12 cellular contexts compared by ENCODE assay signal in genomic region chr11:6609502-6610015, GRCh38. TPM values are rescaled to one million over a fixed set of nuclear protein-coding genes. Genes with fewer than 3 reads are reported as not detected.
DNase-seq lines count a peak whose midpoint lies in the region; ATAC-seq and TF ChIP-seq lines count a peak whose summit lies in the region.
"Had no signal": no experiment of that assay in that cellular context is flagged by ENCODE, and none has a peak within 500 bp of the region (broad histone marks: within the 10 kb centered on the region; RNA-seq: fewer than 3 reads in every experiment).

No MANE protein-coding gene starts in this region.

- no peak for ATAC-seq in T-cell (replicated peaks in 1 of 4)
- no peak for ATAC-seq in left colon

- H3K4me1 Mint-ChIP-seq in Calu3 (ENCODE audit: low read depth, unreplicated experiment) = peaks cover 24% of the 10 kb centered on the region
- H3K4me1 Mint-ChIP-seq in T-cell = peaks cover 20 to 44% (median 33%) of the 10 kb centered on the region in 3 donors
- H3K4me1 Mint-ChIP-seq in endothelial cell (ENCODE audit: unreplicated experiment) = peaks cover 41% of the 10 kb centered on the region

- in situ Hi-C loops in GM13976 (cut with MboI; ENCODE audit: low sequenced_read_pairs, unreplicated experiment) = no loop called here

- intact Hi-C loops in Calu3 (cut with micrococcal nuclease; ENCODE audit: unreplicated experiment) = loop anchor here (10.0 kb wide), 1 partner anchor 125 kb away; the partner anchor contains the start of genes ARFIP2 and TIMM10B
- intact Hi-C loops in prostate gland (cut with DNase I) = loop anchor here (5.0 kb wide), 1 partner anchor 73 kb away; the partner anchor contains the start of gene MRPL17
- intact Hi-C loops in left colon (cut with DNase I, micrococcal nuclease) = loop anchor here in 1 of 2 donors (10.0 kb wide), 1 partner anchor 225 kb away; no protein-coding TSS in a partner anchor

- H3K36me3 Mint-ChIP-seq in Calu3 (ENCODE audit: insufficient read depth, unreplicated experiment) (peaks cover 11% of the 10 kb centered on the region), T-cell (peaks cover 31% of the 10 kb centered on the region), endothelial cell (ENCODE audit: low read depth, unreplicated experiment) (peaks cover 48% of the 10 kb centered on the region)

- TF ChIP-seq POLR2A in prostate gland (IDR thresholded peaks at IDR 0.05) = no peak

- no peak overlapping the region for H3K4me3 ChIP-seq in prostate gland
- H3K4me3 ChIP-seq: tibial nerve had no signal

- peak overlapping the region; percentile 81 for H3K27ac Mint-ChIP-seq in Calu3 (ENCODE audit: unreplicated experiment)
- H3K27ac Mint-ChIP-seq in T-cell = peak overlapping the region; percentile 74 to 89
- peak overlapping the region; percentile 82 for H3K27ac Mint-ChIP-seq in endothelial cell (ENCODE audit: unreplicated experiment)

- POLR2A ChIA-PET in T-cell (lab: Charles Lee) = no interaction called here

- no peaks in the 10 kb centered on the region for H3K27me3 Mint-ChIP-seq in Calu3 (ENCODE audit: unreplicated experiment)
- H3K27me3 Mint-ChIP-seq in T-cell = no peaks in the 10 kb centered on the region
- H3K27me3 Mint-ChIP-seq in endothelial cell (ENCODE audit: unreplicated experiment) = peaks cover 10% of the 10 kb centered on the region
- H3K27me3 Mint-ChIP-seq: central memory CD8-positive, alpha-beta T cell had no signal

- TF ChIP-seq CTCF in Calu3 (IDR thresholded peaks at IDR 0.05; ENCODE audit: unreplicated experiment) (no peak), endothelial cell (IDR thresholded peaks at IDR 0.05; ENCODE audit: unreplicated experiment) (no peak), prostate gland (IDR thresholded peaks at IDR 0.05) (no peak), GM13976 (IDR thresholded peaks at IDR 0.05; ENCODE audit: borderline replicate concordance, control extremely low read depth, extremely low read depth, insufficient read depth, missing control alignments) (no peak)

- 77% methylated on average over 8 of the region's 8 CpGs for WGBS in prostate gland

- peak overlapping the region; percentile 93 to 95 for H3K27ac ChIP-seq in prostate gland

- H3K9me3 Mint-ChIP-seq in Calu3 (ENCODE audit: low read depth, unreplicated experiment) (no peaks in the 10 kb centered on the region), T-cell (no peaks in the 10 kb centered on the region), endothelial cell (ENCODE audit: unreplicated experiment) (no peaks in the 10 kb centered on the region)
- H3K9me3 Mint-ChIP-seq: central memory CD8-positive, alpha-beta T cell had no signal

- H3K27me3 ChIP-seq in prostate gland (replicated peaks; ENCODE audit: insufficient read depth) = no peaks in the 10 kb centered on the region
- H3K27me3 ChIP-seq: tibial nerve had no signal

- no peak overlapping the region for H3K4me3 Mint-ChIP-seq in Calu3 (ENCODE audit: low read depth, unreplicated experiment)
- H3K4me3 Mint-ChIP-seq in T-cell = peak overlapping the region in 2 of 3 donors; percentile 37 to 50
- peak overlapping the region; percentile 70 for H3K4me3 Mint-ChIP-seq in endothelial cell (ENCODE audit: unreplicated experiment)
- H3K4me3 Mint-ChIP-seq: central memory CD8-positive, alpha-beta T cell had no signal

- BruUV-seq in Calu3 (replicated peaks; lab: Mats Ljungman, UMichigan) = no TSS peak

- CTCF ChIA-PET in Calu3 (lab: Charles Lee) = no interaction called here
- CTCF ChIA-PET in T-cell (lab: Charles Lee) = interaction anchor here in 1 of 2 donors (1.1 kb wide), 1 partner anchor 74 kb away, joined by 8 read pairs; the partner anchor contains the start of gene MRPL17

- no peaks in the 10 kb centered on the region for H3K9me3 ChIP-seq in prostate gland
- H3K9me3 ChIP-seq: tibial nerve had no signal

- H3K4me1 ChIP-seq in prostate gland (replicated peaks) = peaks cover 17% of the 10 kb centered on the region

- DNase-seq in Calu3 (no peak), T-cell (peak in 1 of 34 experiments; percentile 1), endothelial cell (ENCODE audit: low spot score) (no peak), prostate gland (ENCODE audit: low spot score) (no peak), left colon (no peak), NCI-H226 (no peak), GM13976 (ENCODE audit: low spot score) (no peak), 8988T (no peak)
- DNase-seq: NCI-H1417; stimulated activated CD4-positive, alpha-beta T cell treated with anti-CD3 and anti-CD28 coated beads, Interleukin-4, amount 100 ng/mL, for 24 hours had no signal

- H3K36me3 ChIP-seq in prostate gland = peaks cover 5 to 32% of the 10 kb centered on the region in 2 donors

RNA-seq across cellular contexts. Expression of gene TAF10, which starts 2.5 kb away (rescaled TPM):
- total RNA-seq in Calu3 (2022) (175 and 187 TPM in 2 replicates), T-cell (100 to 1,000 TPM in 4 of 5 donors, 10 to 100 TPM in 1; 99.4 to 152 (median 144) TPM), endothelial cell (ENCODE audit: unreplicated experiment) (62.2 TPM), prostate gland (100 to 1,000 TPM; 130 to 193 TPM), left colon (100 to 1,000 TPM; 113 to 146 TPM)

RNA-seq across cellular contexts. Expression of gene ILK, which starts 6.0 kb away (rescaled TPM):
- total RNA-seq in Calu3 (2022) (85.7 and 87.0 TPM in 2 replicates), T-cell (100 to 1,000 TPM in 2 of 5 donors, 10 to 100 TPM in 3; 49.3 to 111 (median 99.4) TPM), endothelial cell (ENCODE audit: unreplicated experiment) (183 TPM), prostate gland (100 to 1,000 TPM; 172 to 195 TPM), left colon (100 to 1,000 TPM in 1 of 2 donors, 10 to 100 TPM in 1; 92.7 to 149 TPM)

RNA-seq across cellular contexts. Expression of gene RRP8, which starts 6.1 kb away (rescaled TPM):
- 17.4 and 22.8 TPM in 2 replicates for total RNA-seq in Calu3 (2022)
- 10 to 100 TPM; 24.5 to 35.5 (median 32.2) TPM for total RNA-seq in T-cell
- 14.6 TPM for total RNA-seq in endothelial cell (ENCODE audit: unreplicated experiment)
- 10 to 100 TPM; 16.4 to 16.6 TPM for total RNA-seq in prostate gland
- 10 to 100 TPM; 16.5 to 16.8 TPM for total RNA-seq in left colon

RNA-seq across cellular contexts. Expression of gene TPP1, which starts 9.7 kb away (rescaled TPM):
- total RNA-seq in Calu3 (2022) (70.6 and 71.5 TPM in 2 replicates), T-cell (100 to 1,000 TPM in 3 of 5 donors, 10 to 100 TPM in 2; 67.4 to 168 (median 132) TPM), endothelial cell (ENCODE audit: unreplicated experiment) (52.9 TPM), prostate gland (100 to 1,000 TPM in 1 of 2 donors, 10 to 100 TPM in 1; 94.6 to 147 TPM), left colon (100 to 1,000 TPM in 1 of 2 donors, 10 to 100 TPM in 1; 71.7 to 105 TPM)

RNA-seq across cellular contexts. Expression of gene DCHS1, which starts 46.0 kb away (rescaled TPM):
- total RNA-seq in Calu3 (2022) (0.02 TPM in 1 of 2 replicates, not detected in the other), T-cell (10 to 100 TPM in 3 of 5 donors, 1 to 10 TPM in 2; 4.9 to 14.8 (median 10.4) TPM), endothelial cell (ENCODE audit: unreplicated experiment) (156 TPM), prostate gland (10 to 100 TPM; 11.2 to 17.4 TPM), left colon (1 to 10 TPM; 2.8 to 7.6 TPM)
